In the genomic region with DNA sequence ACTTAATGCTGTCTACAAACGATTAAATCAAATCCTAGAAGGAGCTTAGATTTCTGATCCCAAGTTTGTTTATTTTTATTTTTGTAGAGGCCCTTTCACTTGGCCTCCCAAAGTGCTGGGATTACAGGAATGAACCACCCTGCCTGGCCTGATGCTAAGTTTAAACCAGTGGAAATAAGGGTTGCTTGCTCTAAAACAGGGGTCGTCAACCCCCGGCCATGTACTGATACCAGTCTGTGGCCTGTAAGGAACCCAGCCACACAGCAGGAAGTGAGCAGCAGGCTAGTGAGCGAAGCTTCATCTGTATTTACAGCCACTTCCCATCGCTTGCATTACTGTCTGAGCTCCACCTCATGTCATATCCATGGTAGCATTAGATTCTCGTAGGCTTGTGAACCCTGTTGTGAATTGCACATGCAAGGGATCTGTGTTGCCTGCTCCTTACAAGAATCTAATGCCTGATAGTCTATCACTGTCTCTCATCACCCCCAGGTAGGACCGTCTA, we compare ENCODE assay signal across 18 cellular contexts.
"Had no signal": no experiment of that assay in that cellular context is flagged by ENCODE, and none has a peak within 500 bp of the region (broad histone marks: within the 10 kb centered on the region; RNA-seq: fewer than 3 reads in every experiment).

No MANE protein-coding gene starts in this region.

- ATAC-seq: natural killer cell; right cardiac atrium; stimulated activated naive B cell treated with anti-CD40 and anti-IgM and Interleukin-4, amounts not matched to agents 10 μg/mL and 1 μg/mL and 100 μg/mL, for 72 hours had no signal

- H3K27me3 Mint-ChIP-seq: activated CD4-positive, alpha-beta memory T cell treated with anti-CD3 and anti-CD28 coated beads for 36 hours; activated naive CD8-positive, alpha-beta T cell treated with anti-CD3 and anti-CD28 coated beads for 36 hours; progenitor cell of endocrine pancreas; stimulated activated naive B cell treated with anti-CD40 and anti-IgM and Interleukin-4, amounts not matched to agents 10 μg/mL and 1 μg/mL and 100 μg/mL, for 72 hours had no signal

- H2AFZ ChIP-seq: hepatocyte had no signal

- H3K4me3 Mint-ChIP-seq: activated CD4-positive, alpha-beta memory T cell treated with anti-CD3 and anti-CD28 coated beads for 36 hours; activated naive CD8-positive, alpha-beta T cell treated with anti-CD3 and anti-CD28 coated beads for 36 hours; natural killer cell; stimulated activated naive B cell treated with anti-CD40 and anti-IgM and Interleukin-4, amounts not matched to agents 10 μg/mL and 1 μg/mL and 100 μg/mL, for 72 hours had no signal

- H3K9me3 Mint-ChIP-seq: activated CD4-positive, alpha-beta memory T cell treated with anti-CD3 and anti-CD28 coated beads for 36 hours; activated naive CD8-positive, alpha-beta T cell treated with anti-CD3 and anti-CD28 coated beads for 36 hours; natural killer cell; stimulated activated naive B cell treated with anti-CD40 and anti-IgM and Interleukin-4, amounts not matched to agents 10 μg/mL and 1 μg/mL and 100 μg/mL, for 72 hours had no signal

- H3K36me3 Mint-ChIP-seq: natural killer cell had no signal

- H3K4me1 ChIP-seq: colonic mucosa had no signal

- H3K9me3 ChIP-seq: colonic mucosa had no signal

- H3K36me3 ChIP-seq: colonic mucosa had no signal

- H3K27ac ChIP-seq: colonic mucosa had no signal

- H3K27me3 ChIP-seq: colonic mucosa, hepatocyte had no signal

- H3K4me3 ChIP-seq: colonic mucosa, hepatocyte, lung had no signal

- DNase-seq: activated CD4-positive, alpha-beta memory T cell treated with anti-CD3 and anti-CD28 coated beads for 36 hours; activated CD4-positive, alpha-beta T cell treated with anti-CD3 and anti-CD28 coated beads for 1 hour; activated effector memory CD4-positive, alpha-beta T cell treated with Interleukin-2 at 50 U/mL for 16 hours; activated naive CD8-positive, alpha-beta T cell treated with anti-CD3 and anti-CD28 coated beads for 36 hours; anterior cingulate cortex; colonic mucosa; effector memory CD4-positive, alpha-beta T cell; erythroblast; natural killer cell; occipital lobe; right cardiac atrium; SHP77; stimulated activated naive B cell treated with anti-CD40 and anti-IgM and Interleukin-4, amounts not matched to agents 10 μg/mL and 1 μg/mL and 100 μg/mL, for 72 hours; substantia nigra; trophoblast cell had no signal

- H3K27ac Mint-ChIP-seq: activated naive CD8-positive, alpha-beta T cell treated with anti-CD3 and anti-CD28 coated beads for 36 hours; natural killer cell; stimulated activated naive B cell treated with anti-CD40 and anti-IgM and Interleukin-4, amounts not matched to agents 10 μg/mL and 1 μg/mL and 100 μg/mL, for 72 hours had no signal

- H3K4me2 ChIP-seq: hepatocyte had no signal
